In genomic region chr12:51270067-51270846, GRCh38 we compare ENCODE assay signal across 1 cellular context.
TF ChIP-seq lines count a peak whose summit lies in the region.

A gene with protein sequence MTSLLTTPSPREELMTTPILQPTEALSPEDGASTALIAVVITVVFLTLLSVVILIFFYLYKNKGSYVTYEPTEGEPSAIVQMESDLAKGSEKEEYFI (minus strand): TSS chr12:51270415. CDS start chr12:51269278, 1,137 bp downstream.

TF ChIP-seq in HEK293, 187 proteins besides CTCF, POLR2A, EP300 and RAD21 (continued from another document and continues in another):
- TF ChIP-seq PRDM2 (tag by site-specific recombination; IDR thresholded peaks at IDR 0.05; ENCODE audit: borderline replicate concordance), result no peak
- no peak for TF ChIP-seq ZNF560 (tag by site-specific recombination; IDR thresholded peaks at IDR 0.05; ENCODE audit: borderline replicate concordance)
- no peak for TF ChIP-seq ZNF701 (tag by site-specific recombination; IDR thresholded peaks at IDR 0.05)
- no peak for TF ChIP-seq ZNF133 (tag by site-specific recombination; IDR thresholded peaks at IDR 0.05)
- TF ChIP-seq, protein P1, sequence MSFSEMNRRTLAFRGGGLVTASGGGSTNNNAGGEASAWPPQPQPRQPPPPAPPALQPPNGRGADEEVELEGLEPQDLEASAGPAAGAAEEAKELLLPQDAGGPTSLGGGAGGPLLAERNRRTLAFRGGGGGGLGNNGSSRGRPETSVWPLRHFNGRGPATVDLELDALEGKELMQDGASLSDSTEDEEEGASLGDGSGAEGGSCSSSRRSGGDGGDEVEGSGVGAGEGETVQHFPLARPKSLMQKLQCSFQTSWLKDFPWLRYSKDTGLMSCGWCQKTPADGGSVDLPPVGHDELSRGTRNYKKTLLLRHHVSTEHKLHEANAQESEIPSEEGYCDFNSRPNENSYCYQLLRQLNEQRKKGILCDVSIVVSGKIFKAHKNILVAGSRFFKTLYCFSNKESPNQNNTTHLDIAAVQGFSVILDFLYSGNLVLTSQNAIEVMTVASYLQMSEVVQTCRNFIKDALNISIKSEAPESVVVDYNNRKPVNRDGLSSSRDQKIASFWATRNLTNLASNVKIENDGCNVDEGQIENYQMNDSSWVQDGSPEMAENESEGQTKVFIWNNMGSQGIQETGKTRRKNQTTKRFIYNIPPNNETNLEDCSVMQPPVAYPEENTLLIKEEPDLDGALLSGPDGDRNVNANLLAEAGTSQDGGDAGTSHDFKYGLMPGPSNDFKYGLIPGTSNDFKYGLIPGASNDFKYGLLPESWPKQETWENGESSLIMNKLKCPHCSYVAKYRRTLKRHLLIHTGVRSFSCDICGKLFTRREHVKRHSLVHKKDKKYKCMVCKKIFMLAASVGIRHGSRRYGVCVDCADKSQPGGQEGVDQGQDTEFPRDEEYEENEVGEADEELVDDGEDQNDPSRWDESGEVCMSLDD (tag by site-specific recombination; IDR thresholded peaks at IDR 0.05), result no peak
- TF ChIP-seq, protein P2, sequence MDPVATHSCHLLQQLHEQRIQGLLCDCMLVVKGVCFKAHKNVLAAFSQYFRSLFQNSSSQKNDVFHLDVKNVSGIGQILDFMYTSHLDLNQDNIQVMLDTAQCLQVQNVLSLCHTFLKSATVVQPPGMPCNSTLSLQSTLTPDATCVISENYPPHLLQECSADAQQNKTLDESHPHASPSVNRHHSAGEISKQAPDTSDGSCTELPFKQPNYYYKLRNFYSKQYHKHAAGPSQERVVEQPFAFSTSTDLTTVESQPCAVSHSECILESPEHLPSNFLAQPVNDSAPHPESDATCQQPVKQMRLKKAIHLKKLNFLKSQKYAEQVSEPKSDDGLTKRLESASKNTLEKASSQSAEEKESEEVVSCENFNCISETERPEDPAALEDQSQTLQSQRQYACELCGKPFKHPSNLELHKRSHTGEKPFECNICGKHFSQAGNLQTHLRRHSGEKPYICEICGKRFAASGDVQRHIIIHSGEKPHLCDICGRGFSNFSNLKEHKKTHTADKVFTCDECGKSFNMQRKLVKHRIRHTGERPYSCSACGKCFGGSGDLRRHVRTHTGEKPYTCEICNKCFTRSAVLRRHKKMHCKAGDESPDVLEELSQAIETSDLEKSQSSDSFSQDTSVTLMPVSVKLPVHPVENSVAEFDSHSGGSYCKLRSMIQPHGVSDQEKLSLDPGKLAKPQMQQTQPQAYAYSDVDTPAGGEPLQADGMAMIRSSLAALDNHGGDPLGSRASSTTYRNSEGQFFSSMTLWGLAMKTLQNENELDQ (tag by site-specific recombination; IDR thresholded peaks at IDR 0.05; ENCODE audit: low read depth), result no peak
- TF ChIP-seq ZNF777 (tag by site-specific recombination; IDR thresholded peaks at IDR 0.05; ENCODE audit: borderline replicate concordance), result no peak
- peak; percentile 68; the same call in 1 of the 2 replicates for TF ChIP-seq KLF8 (tag by site-specific recombination; IDR thresholded peaks at IDR 0.05)
- TF ChIP-seq ZNF548 (tag by site-specific recombination; IDR thresholded peaks at IDR 0.05), result no peak
- TF ChIP-seq ZNF10 (tag by site-specific recombination; IDR thresholded peaks at IDR 0.05), result peak; percentile 27; the same call in 1 of the 2 replicates
- no peak for TF ChIP-seq ZNF792 (tag by site-specific recombination; IDR thresholded peaks at IDR 0.05)
- TF ChIP-seq ZFHX2 (tag by site-specific recombination; conservative IDR thresholded peaks at IDR 0.05), result peak; percentile 87
- no peak for TF ChIP-seq ZNF16 (tag by site-specific recombination; IDR thresholded peaks at IDR 0.05; ENCODE audit: low read depth)
- TF ChIP-seq, protein P3, sequence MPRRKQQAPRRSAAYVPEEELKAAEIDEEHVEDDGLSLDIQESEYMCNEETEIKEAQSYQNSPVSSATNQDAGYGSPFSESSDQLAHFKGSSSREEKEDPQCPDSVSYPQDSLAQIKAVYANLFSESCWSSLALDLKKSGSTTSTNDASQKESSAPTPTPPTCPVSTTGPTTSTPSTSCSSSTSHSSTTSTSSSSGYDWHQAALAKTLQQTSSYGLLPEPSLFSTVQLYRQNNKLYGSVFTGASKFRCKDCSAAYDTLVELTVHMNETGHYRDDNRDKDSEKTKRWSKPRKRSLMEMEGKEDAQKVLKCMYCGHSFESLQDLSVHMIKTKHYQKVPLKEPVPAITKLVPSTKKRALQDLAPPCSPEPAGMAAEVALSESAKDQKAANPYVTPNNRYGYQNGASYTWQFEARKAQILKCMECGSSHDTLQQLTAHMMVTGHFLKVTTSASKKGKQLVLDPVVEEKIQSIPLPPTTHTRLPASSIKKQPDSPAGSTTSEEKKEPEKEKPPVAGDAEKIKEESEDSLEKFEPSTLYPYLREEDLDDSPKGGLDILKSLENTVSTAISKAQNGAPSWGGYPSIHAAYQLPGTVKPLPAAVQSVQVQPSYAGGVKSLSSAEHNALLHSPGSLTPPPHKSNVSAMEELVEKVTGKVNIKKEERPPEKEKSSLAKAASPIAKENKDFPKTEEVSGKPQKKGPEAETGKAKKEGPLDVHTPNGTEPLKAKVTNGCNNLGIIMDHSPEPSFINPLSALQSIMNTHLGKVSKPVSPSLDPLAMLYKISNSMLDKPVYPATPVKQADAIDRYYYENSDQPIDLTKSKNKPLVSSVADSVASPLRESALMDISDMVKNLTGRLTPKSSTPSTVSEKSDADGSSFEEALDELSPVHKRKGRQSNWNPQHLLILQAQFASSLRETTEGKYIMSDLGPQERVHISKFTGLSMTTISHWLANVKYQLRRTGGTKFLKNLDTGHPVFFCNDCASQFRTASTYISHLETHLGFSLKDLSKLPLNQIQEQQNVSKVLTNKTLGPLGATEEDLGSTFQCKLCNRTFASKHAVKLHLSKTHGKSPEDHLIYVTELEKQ (tag by site-specific recombination; IDR thresholded peaks at IDR 0.05; ENCODE audit: borderline replicate concordance), result no peak
- TF ChIP-seq ZBTB21 (tag by site-specific recombination; IDR thresholded peaks at IDR 0.05), result no peak
- peak; percentile 85 for TF ChIP-seq ZIC2 (tag by site-specific recombination; IDR thresholded peaks at IDR 0.05)
- TF ChIP-seq ZNF629 (tag by site-specific recombination; IDR thresholded peaks at IDR 0.05), result no peak
- no peak for TF ChIP-seq ZNF404 (tag by site-specific recombination; IDR thresholded peaks at IDR 0.05)
- no peak for TF ChIP-seq ZNF239 (tag by site-specific recombination; IDR thresholded peaks at IDR 0.05)
- TF ChIP-seq ZNF266 (tag by site-specific recombination; IDR thresholded peaks at IDR 0.05; ENCODE audit: low read depth), result no peak
- no peak for TF ChIP-seq ZFP69B (tag by site-specific recombination; IDR thresholded peaks at IDR 0.05)
- TF ChIP-seq ZNF280D (tag by site-specific recombination; IDR thresholded peaks at IDR 0.05), result no peak
- no peak for TF ChIP-seq ZNF221 (tag by site-specific recombination; IDR thresholded peaks at IDR 0.05; ENCODE audit: borderline replicate concordance)
- TF ChIP-seq ZNF76 (tag by site-specific recombination; IDR thresholded peaks at IDR 0.05; ENCODE audit: borderline replicate concordance, low read depth), result no peak
- TF ChIP-seq ZNF26 (tag by site-specific recombination; IDR thresholded peaks at IDR 0.05), result no peak
- peak; percentile 85; the same call in 1 of the 2 replicates for TF ChIP-seq ZNF561 (tag by site-specific recombination; IDR thresholded peaks at IDR 0.05; ENCODE audit: borderline replicate concordance)
- TF ChIP-seq ZNF2 (tag by site-specific recombination; IDR thresholded peaks at IDR 0.05), result 0 out of 2 replicates have a peak, but pooled peaks have one; percentile 38
- TF ChIP-seq GLI4 (tag by site-specific recombination; IDR thresholded peaks at IDR 0.05), result no peak
- TF ChIP-seq, protein P4, sequence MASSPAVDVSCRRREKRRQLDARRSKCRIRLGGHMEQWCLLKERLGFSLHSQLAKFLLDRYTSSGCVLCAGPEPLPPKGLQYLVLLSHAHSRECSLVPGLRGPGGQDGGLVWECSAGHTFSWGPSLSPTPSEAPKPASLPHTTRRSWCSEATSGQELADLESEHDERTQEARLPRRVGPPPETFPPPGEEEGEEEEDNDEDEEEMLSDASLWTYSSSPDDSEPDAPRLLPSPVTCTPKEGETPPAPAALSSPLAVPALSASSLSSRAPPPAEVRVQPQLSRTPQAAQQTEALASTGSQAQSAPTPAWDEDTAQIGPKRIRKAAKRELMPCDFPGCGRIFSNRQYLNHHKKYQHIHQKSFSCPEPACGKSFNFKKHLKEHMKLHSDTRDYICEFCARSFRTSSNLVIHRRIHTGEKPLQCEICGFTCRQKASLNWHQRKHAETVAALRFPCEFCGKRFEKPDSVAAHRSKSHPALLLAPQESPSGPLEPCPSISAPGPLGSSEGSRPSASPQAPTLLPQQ (tag by site-specific recombination; IDR thresholded peaks at IDR 0.05), result 0 out of 2 replicates have a peak, but pooled peaks have one; percentile 33
- TF ChIP-seq ZNF555 (tag by site-specific recombination; conservative IDR thresholded peaks at IDR 0.05), result no peak
- TF ChIP-seq, protein P5, sequence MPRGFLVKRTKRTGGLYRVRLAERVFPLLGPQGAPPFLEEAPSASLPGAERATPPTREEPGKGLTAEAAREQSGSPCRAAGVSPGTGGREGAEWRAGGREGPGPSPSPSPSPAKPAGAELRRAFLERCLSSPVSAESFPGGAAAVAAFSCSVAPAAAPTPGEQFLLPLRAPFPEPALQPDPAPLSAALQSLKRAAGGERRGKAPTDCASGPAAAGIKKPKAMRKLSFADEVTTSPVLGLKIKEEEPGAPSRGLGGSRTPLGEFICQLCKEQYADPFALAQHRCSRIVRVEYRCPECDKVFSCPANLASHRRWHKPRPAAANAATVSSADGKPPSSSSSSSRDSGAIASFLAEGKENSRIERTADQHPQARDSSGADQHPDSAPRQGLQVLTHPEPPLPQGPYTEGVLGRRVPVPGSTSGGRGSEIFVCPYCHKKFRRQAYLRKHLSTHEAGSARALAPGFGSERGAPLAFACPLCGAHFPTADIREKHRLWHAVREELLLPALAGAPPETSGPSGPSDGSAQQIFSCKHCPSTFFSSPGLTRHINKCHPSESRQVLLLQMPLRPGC (tag by site-specific recombination; IDR thresholded peaks at IDR 0.05), result no peak
- TF ChIP-seq ZNF530 (tag by site-specific recombination; IDR thresholded peaks at IDR 0.05; ENCODE audit: low read depth), result no peak
- TF ChIP-seq ZNF155 (tag by site-specific recombination; IDR thresholded peaks at IDR 0.05), result no peak
- TF ChIP-seq ZNF426 (tag by site-specific recombination; IDR thresholded peaks at IDR 0.05), result no peak
- no peak for TF ChIP-seq ZNF112 (tag by site-specific recombination; IDR thresholded peaks at IDR 0.05)
